ENCODE assay signal across 25 cellular contexts in the genomic region with DNA sequence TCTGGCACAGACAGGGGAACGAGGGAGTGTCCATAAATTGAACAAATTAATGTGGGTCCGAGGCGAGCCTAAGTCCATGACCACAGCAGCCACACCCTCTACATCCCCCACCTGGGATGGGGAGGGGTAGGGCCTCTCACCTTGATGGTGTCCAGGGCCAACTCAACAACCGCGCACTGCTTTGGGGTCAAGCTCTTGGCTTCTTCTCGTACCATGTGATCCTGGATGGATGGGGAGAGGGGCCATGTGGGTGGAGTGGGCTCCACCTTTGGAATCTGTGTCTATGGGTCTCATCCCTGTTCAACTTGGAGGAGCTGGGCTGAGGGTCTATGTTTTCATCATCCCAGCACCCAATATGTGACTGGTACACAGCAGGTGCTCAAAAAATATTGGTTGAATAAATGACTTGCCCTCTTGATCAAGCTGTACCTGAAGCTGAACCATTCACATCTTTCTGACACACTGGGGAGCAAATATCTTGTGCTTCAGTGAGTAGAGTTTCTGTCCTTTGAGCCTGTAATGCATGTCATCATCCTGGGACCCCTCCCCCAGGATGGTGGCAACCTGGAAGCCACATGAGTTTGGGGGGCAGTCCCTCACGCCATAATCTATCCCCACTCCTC.
DNase-seq lines count a peak whose midpoint lies in the region; ATAC-seq, FAIRE-seq and TF ChIP-seq lines count a peak whose summit lies in the region.
"Had no signal": no experiment of that assay in that cellular context is flagged by ENCODE, and none has a peak within 500 bp of the region (broad histone marks: within the 10 kb centered on the region; RNA-seq: fewer than 3 reads in every experiment).

No MANE protein-coding gene starts in this region.

- H4K5ac ChIP-seq in IMR-90 (ENCODE audit: low read depth, low read length): no peak overlapping the region

- H2AK5ac ChIP-seq in IMR-90 (ENCODE audit: low read depth, low read length): no peak overlapping the region

- TF ChIP-seq POLR2A in IMR-90 (IDR thresholded peaks at IDR 0.05; ENCODE audit: low read depth, low read length) (no peak), HepG2 (IDR thresholded peaks at IDR 0.05; ENCODE audit: insufficient read depth in 1 of 2, low read depth in 2 of 2, low read length in 2 of 2) (no peak)

- no peaks in the 10 kb centered on the region for H3K4me1 ChIP-seq in Caco-2
- no peaks in the 10 kb centered on the region for H3K4me1 ChIP-seq in IMR-90 (ENCODE audit: control insufficient read depth, insufficient read depth, low read length)
- H3K4me1 ChIP-seq in HepG2 (ENCODE audit: insufficient read depth, low read length): peaks cover 18% of the 10 kb centered on the region
- H3K4me1 ChIP-seq: BE2C had no signal

- DNase-seq in Caco-2 (no peak), IMR-90 (no peak), HepG2 (ENCODE audit: low spot score) (no peak), type B pancreatic cell (ENCODE audit: extremely low spot score, unreplicated experiment) (no peak), head of caudate nucleus (no peak), NOMO-1 (lab: John Stamatoyannopoulos, UW; ENCODE audit: unreplicated experiment in 2 of 2) (no peak)
- no peak for DNase-seq in stimulated activated naive CD4-positive, alpha-beta T cell (lab: John Stamatoyannopoulos, UW)
- DNase-seq: 8988T; ACHN; AML-193; BE2C; Calu3; CD4-positive, alpha-beta T cell; CD8-positive, alpha-beta memory T cell; DMS53; DMS79 treated with DMSO at 0.1 percent for 48 hours; GF-D8; GOT3 had no signal

- no peaks in the 10 kb centered on the region for H3K27me3 ChIP-seq in Caco-2 (replicated peaks; ENCODE audit: control insufficient read depth, insufficient read depth, low read length)
- peaks cover 6% of the 10 kb centered on the region for H3K27me3 ChIP-seq in IMR-90 (ENCODE audit: control insufficient read depth, insufficient read depth, low read length)
- no peaks in the 10 kb centered on the region; a peak in 1 of 5 replicates for H3K27me3 ChIP-seq in HepG2 (ENCODE audit: control insufficient read depth in 1 of 2, insufficient read depth in 2 of 2, low read length in 2 of 2)
- H3K27me3 ChIP-seq: BE2C; BLaER1 treated with 17β-estradiol and CSF1 and Interleukin-3, amounts not matched to agents 10 nM and 100 nM had no signal

- no peak overlapping the region for H2BK5ac ChIP-seq in IMR-90 (ENCODE audit: low read depth, low read length, poor library complexity, severe bottlenecking)

- peak overlapping the region; percentile 73 for H2AK9ac ChIP-seq in IMR-90 (replicated peaks; ENCODE audit: low read depth, low read length, poor library complexity)

- TF ChIP-seq RAD21 in IMR-90 (IDR thresholded peaks at IDR 0.05; ENCODE audit: low read length): no peak
- TF ChIP-seq RAD21 in HepG2 (CRISPR knock-in tag; IDR thresholded peaks at IDR 0.05): no peak

- no peak overlapping the region for H3K27ac ChIP-seq in IMR-90 (ENCODE audit: insufficient read depth, low read length)
- no peak overlapping the region for H3K27ac ChIP-seq in HepG2 (ENCODE audit: extremely low read length, insufficient read depth, low read length)
- H3K27ac ChIP-seq: BLaER1 treated with 17β-estradiol and CSF1 and Interleukin-3, amounts not matched to agents 10 nM and 100 nM had no signal

- POLR2A ChIA-PET in Caco-2 (lab: Charles Lee): no interaction called here
- POLR2A ChIA-PET in IMR-90 (lab: Charles Lee; ENCODE audit: unreplicated experiment): no interaction called here
- POLR2A ChIA-PET in HepG2 (lab: Yijun Ruan, JAX): no interaction called here

- no peak overlapping the region for H4K8ac ChIP-seq in IMR-90 (ENCODE audit: low read depth in 2 of 2, low read length in 2 of 2)

- TF ChIP-seq CTCF in Caco-2 (IDR thresholded peaks at IDR 0.05; ENCODE audit: insufficient read depth in 1 of 2, low read depth in 1 of 2, low read length in 1 of 2, severe bottlenecking in 1 of 2, unreplicated experiment in 1 of 2) (no peak), IMR-90 (conservative IDR thresholded peaks at IDR 0.05; ENCODE audit: low read depth, low read length) (no peak), HepG2 (CRISPR knock-in tag; IDR thresholded peaks at IDR 0.05) (no peak), type B pancreatic cell (conservative IDR thresholded peaks at IDR 0.05) (no peak)

- no peak overlapping the region for H2BK120ac ChIP-seq in IMR-90 (ENCODE audit: low read depth, low read length)

- no peaks in the 10 kb centered on the region for H3K27me3 Mint-ChIP-seq in Caco-2 (ENCODE audit: insufficient read depth, unreplicated experiment)
- peaks cover 4% of the 10 kb centered on the region for H3K27me3 Mint-ChIP-seq in type B pancreatic cell

- FAIRE-seq in HepG2 (lab: Jason Lieb, UNC): no peak
- FAIRE-seq: A549, GM12891, GM18507, H54 had no signal

- H3K14ac ChIP-seq in IMR-90 (replicated peaks; ENCODE audit: low read depth, low read length): no peak overlapping the region

- H3K4me2 ChIP-seq in IMR-90 (ENCODE audit: low read depth, low read length) (no peak overlapping the region), HepG2 (ENCODE audit: low read depth, low read length) (no peak overlapping the region)
- H3K4me2 ChIP-seq: A549 had no signal

- in situ Hi-C loops in IMR-90 (cut with MboI; ENCODE audit: low sequenced_read_pairs): no loop called here
- in situ Hi-C loops in HepG2 (cut with HindIII; ENCODE audit: extremely low pct_ligation_motif_present, low pct_unique_long_range_greater_than_20kb): no loop called here

- ATAC-seq in IMR-90 (ENCODE audit: low read depth): no peak
- ATAC-seq in HepG2: no peak

- H3K4me3 Mint-ChIP-seq in Caco-2 (ENCODE audit: unreplicated experiment) (peak overlapping the region; percentile 27), type B pancreatic cell (no peak overlapping the region)
- H3K4me3 Mint-ChIP-seq: CD4-positive, alpha-beta T cell; CD8-positive, alpha-beta memory T cell had no signal

- H3K36me3 Mint-ChIP-seq in Caco-2 (ENCODE audit: insufficient read depth, unreplicated experiment) (peaks cover 11% of the 10 kb centered on the region), type B pancreatic cell (no peaks in the 10 kb centered on the region)
- H3K36me3 Mint-ChIP-seq: CD14-positive monocyte had no signal

- H4K91ac ChIP-seq in IMR-90 (ENCODE audit: insufficient read depth, low read depth, low read length): no peak overlapping the region

- H2BK15ac ChIP-seq in IMR-90 (ENCODE audit: low read depth, low read length): no peak overlapping the region

- H3K79me2 ChIP-seq in HepG2 (ENCODE audit: insufficient read depth, low read length): no peaks in the 10 kb centered on the region

- H3K36me3 ChIP-seq in Caco-2 (ENCODE audit: control insufficient read depth, insufficient read depth, low read length) (no peaks in the 10 kb centered on the region), IMR-90 (ENCODE audit: control insufficient read depth, insufficient read depth, low read length) (no peaks in the 10 kb centered on the region), HepG2 (replicated peaks in 1 of 2; ENCODE audit: control insufficient read depth in 1 of 2, insufficient read depth in 2 of 2, low read length in 2 of 2) (no peaks in the 10 kb centered on the region)
- H3K36me3 ChIP-seq: BLaER1 treated with 17β-estradiol and CSF1 and Interleukin-3, amounts not matched to agents 10 nM and 100 nM; HAP-1 had no signal

- no peak overlapping the region for H3K4ac ChIP-seq in IMR-90 (ENCODE audit: low read depth, low read length)

- H3K4me3 ChIP-seq in Caco-2 (ENCODE audit: low read depth, low read length) (no peak overlapping the region), IMR-90 (ENCODE audit: insufficient read depth, low read depth, low read length) (no peak overlapping the region), HepG2 (replicated peaks in 1 of 3; ENCODE audit: insufficient read depth in 1 of 3, low read depth in 2 of 3, low read length in 3 of 3) (no peak overlapping the region)
- H3K4me3 ChIP-seq: A549; BLaER1 treated with 17β-estradiol and CSF1 and Interleukin-3, amounts not matched to agents 10 nM and 100 nM; HAP-1 had no signal

- H3K9me3 ChIP-seq in Caco-2: no peaks in the 10 kb centered on the region
- H3K9me3 ChIP-seq in IMR-90 (ENCODE audit: control insufficient read depth, insufficient read depth, low read length): peaks cover 5% of the 10 kb centered on the region
- H3K9me3 ChIP-seq in HepG2 (ENCODE audit: low read length): no peaks in the 10 kb centered on the region
- H3K9me3 ChIP-seq: A549, BE2C had no signal

- no peak overlapping the region for H3K23ac ChIP-seq in IMR-90 (ENCODE audit: low read depth, low read length)

- no peak for TF ChIP-seq EP300 in HepG2 (IDR thresholded peaks at IDR 0.05; ENCODE audit: low read depth in 2 of 2, low read length in 2 of 2)
- no peak for TF ChIP-seq EP300 in HepG2 (CRISPR knock-in tag; IDR thresholded peaks at IDR 0.05; ENCODE audit: borderline replicate concordance)

- BruUV-seq in Caco-2 (replicated peaks; lab: Mats Ljungman, UMichigan): no TSS peak
- BruUV-seq in IMR-90 (replicated peaks; lab: Mats Ljungman, UMichigan): no TSS peak
- no TSS peak for BruUV-seq in HepG2 (replicated peaks; lab: Mats Ljungman, UMichigan)

- dilution Hi-C loops in IMR-90 (cut with HindIII; ENCODE audit: low sequenced_read_pairs, unreplicated experiment): no loop called here

- H4K20me1 ChIP-seq in IMR-90 (ENCODE audit: insufficient read depth, low read length) (no peaks in the 10 kb centered on the region), HepG2 (ENCODE audit: insufficient read depth, low read length) (no peaks in the 10 kb centered on the region)
- H4K20me1 ChIP-seq: BLaER1 treated with 17β-estradiol and CSF1 and Interleukin-3, amounts not matched to agents 10 nM and 100 nM had no signal

- H2BK20ac ChIP-seq in IMR-90 (ENCODE audit: low read depth, low read length): no peak overlapping the region

- no peaks in the 10 kb centered on the region for H3K79me1 ChIP-seq in IMR-90 (ENCODE audit: low read depth in 1 of 2, low read length in 2 of 2)

- H3K9ac ChIP-seq in IMR-90 (ENCODE audit: low read depth, low read length): no peak overlapping the region
- H3K9ac ChIP-seq in HepG2 (ENCODE audit: insufficient read depth, low read depth, low read length): no peak overlapping the region
- H3K9ac ChIP-seq: BLaER1 treated with 17β-estradiol and CSF1 and Interleukin-3, amounts not matched to agents 10 nM and 100 nM had no signal

- WGBS in IMR-90 (ENCODE audit: extremely low coverage in 2 of 2, insufficient read length in 1 of 2), 2 experiments: 60% methylated on average over 1 of the region's 7 CpGs; no CpG with 5 or more reads in 1 of the 2 experiments
- WGBS in HepG2 (ENCODE audit: low lambda C conversion rate): 38% methylated on average over 6 of the region's 7 CpGs

- no peaks in the 10 kb centered on the region for H3K9me1 ChIP-seq in IMR-90 (ENCODE audit: insufficient read depth, low read length)

- CTCF ChIA-PET in Caco-2 (lab: Charles Lee) (interaction anchor here (1.4 kb wide), 1 partner anchor 12 kb away, joined by 9 read pairs; no protein-coding TSS in a partner anchor), IMR-90 (lab: Yijun Ruan, JAX) (no interaction called here), HepG2 (lab: Yijun Ruan, JAX; ENCODE audit: low intra/inter-chr PET ratio, low total read pairs) (no interaction called here)

- H3K4me1 Mint-ChIP-seq in Caco-2 (ENCODE audit: low read depth, unreplicated experiment) (no peaks in the 10 kb centered on the region), type B pancreatic cell (ENCODE audit: unreplicated experiment) (no peaks in the 10 kb centered on the region)

- no peak overlapping the region for H2AFZ ChIP-seq in IMR-90 (replicated peaks; ENCODE audit: low read length, poor library complexity)
- no peak overlapping the region for H2AFZ ChIP-seq in HepG2 (ENCODE audit: low read length)

- peaks cover 9% of the 10 kb centered on the region for H3K9me3 Mint-ChIP-seq in Caco-2 (ENCODE audit: unreplicated experiment)
- H3K9me3 Mint-ChIP-seq in type B pancreatic cell: no peaks in the 10 kb centered on the region
- H3K9me3 Mint-ChIP-seq: CD4-positive, alpha-beta T cell had no signal

- peak overlapping the region; percentile 3 for H3K27ac Mint-ChIP-seq in Caco-2 (ENCODE audit: unreplicated experiment)
- H3K27ac Mint-ChIP-seq in type B pancreatic cell: peak overlapping the region; percentile 51
- H3K27ac Mint-ChIP-seq: CD14-positive monocyte; CD4-positive, alpha-beta T cell; CD8-positive, alpha-beta memory T cell had no signal

- intact Hi-C loops in Caco-2 (cut with micrococcal nuclease; ENCODE audit: unreplicated experiment): no loop called here
- intact Hi-C loops in IMR-90 (cut with micrococcal nuclease): no loop called here
- intact Hi-C loops in HepG2 (cut with micrococcal nuclease; ENCODE audit: unreplicated experiment): no loop called here
- intact Hi-C loops in head of caudate nucleus (cut with DNase I): no loop called here

- H3K18ac ChIP-seq in IMR-90 (ENCODE audit: low read depth, low read length): no peak overlapping the region

- H3K56ac ChIP-seq in IMR-90 (ENCODE audit: extremely low read depth, insufficient read depth, low read length): no peak overlapping the region
